In the genomic region with DNA sequence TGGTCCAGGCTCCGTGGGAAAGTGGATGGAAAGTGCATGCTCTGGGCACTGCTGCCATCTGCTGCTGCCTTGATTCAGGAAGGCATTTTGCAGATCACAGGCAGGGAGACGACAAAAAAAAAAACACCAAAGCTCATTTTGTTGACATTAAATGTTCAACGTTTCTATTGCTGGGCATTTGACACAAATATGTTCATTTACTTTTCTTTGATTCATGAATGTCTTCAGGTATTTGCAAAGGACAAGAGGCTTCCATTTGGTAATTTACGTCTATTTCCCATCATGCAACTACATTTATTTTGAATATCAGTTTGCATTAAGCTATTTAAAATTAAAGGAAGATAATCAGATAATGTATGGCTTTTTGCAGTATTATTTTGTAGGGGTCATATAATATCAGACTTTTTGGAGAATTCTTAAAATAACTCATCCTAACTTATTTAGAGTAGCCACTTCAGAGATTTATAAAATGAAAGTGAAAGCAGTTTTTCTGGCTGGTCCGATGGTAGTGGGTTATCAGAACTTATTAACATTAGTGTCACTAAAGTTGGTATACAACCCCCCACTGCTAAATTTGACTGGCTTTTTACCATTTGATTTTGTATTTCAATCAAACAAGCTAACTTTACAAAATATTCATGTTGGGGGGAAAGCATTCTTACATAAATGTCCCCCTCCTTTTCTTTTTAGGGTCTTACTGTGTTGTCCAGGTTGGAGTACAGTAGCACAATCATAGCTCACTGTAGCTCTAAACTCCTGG, we compare ENCODE assay signal across 8 cellular contexts.
DNase-seq lines count a peak whose midpoint lies in the region; ATAC-seq and TF ChIP-seq lines count a peak whose summit lies in the region.

No MANE protein-coding gene starts in this region.

- in situ Hi-C loops in GM23248 (cut with MboI) (loop anchor here (10.0 to 25.0 kb wide), 2 partner anchors 458 to 701 kb away; no protein-coding TSS in a partner anchor), SK-MEL-5 (cut with HindIII; ENCODE audit: low pct_unique_long_range_greater_than_20kb, low sequenced_read_pairs) (no loop called here)

- intact Hi-C loops in left cardiac atrium (cut with DNase I), result loop anchor here (2.0 to 10.0 kb wide), 6 partner anchors 78 to 698 kb away; partner anchors contain the start of gene EZH2 (in 1 of the 2)

- H3K27ac ChIP-seq in GM23248, result no peak overlapping the region

- H3K4me2 ChIP-seq in GM23248 (ENCODE audit: unreplicated experiment), result peak overlapping the region; percentile 90
- H3K4me2 ChIP-seq in Loucy (ENCODE audit: low read depth, low read length, poor library complexity, severe bottlenecking), result peak overlapping the region; percentile 66

- peak; percentile 97 for TF ChIP-seq CTCF in Loucy (conservative IDR thresholded peaks at IDR 0.05; ENCODE audit: low read length)

- H3K27me3 ChIP-seq in GM23248 (replicated peaks; ENCODE audit: insufficient read depth), result no peaks in the 10 kb centered on the region
- H3K27me3 ChIP-seq in Loucy (ENCODE audit: insufficient read depth, low read length, poor library complexity, severe bottlenecking), result no peaks in the 10 kb centered on the region

- DNase-seq in GM23248 (peak; percentile 82), SK-MEL-5 (ENCODE audit: low read depth, low spot score) (peak; percentile 86), amniotic epithelial cell (ENCODE audit: low read depth) (peak; percentile 69), left cardiac atrium (peak; percentile 68), pons (ENCODE audit: low spot score) (peak; percentile 92)

- H3K4me1 ChIP-seq in ES-I3 (ENCODE audit: insufficient read depth, low read length), result no peaks in the 10 kb centered on the region
- H3K4me1 ChIP-seq in GM23248 (ENCODE audit: insufficient read depth), result 0 out of 2 replicates have a peak, but pooled peaks cover 4% of the 10 kb centered on the region
- no peaks in the 10 kb centered on the region for H3K4me1 ChIP-seq in Loucy (ENCODE audit: insufficient read depth, low read length, poor library complexity, severe bottlenecking)

- H3K9me2 ChIP-seq in GM23248 (ENCODE audit: insufficient read depth), result no peaks in the 10 kb centered on the region
- H3K9me2 ChIP-seq in Loucy (replicated peaks; ENCODE audit: low read depth, low read length), result no peaks in the 10 kb centered on the region

- H3K79me2 ChIP-seq in GM23248 (ENCODE audit: insufficient read depth) (no peaks in the 10 kb centered on the region), Loucy (ENCODE audit: insufficient read depth, low read length) (no peaks in the 10 kb centered on the region)

- H3F3A ChIP-seq in GM23248 (ENCODE audit: insufficient read depth), result no peaks in the 10 kb centered on the region
- H3F3A ChIP-seq in Loucy (ENCODE audit: low read depth), result no peaks in the 10 kb centered on the region

- peak overlapping the region; percentile 94 for H2AFZ ChIP-seq in GM23248
- H2AFZ ChIP-seq in Loucy (ENCODE audit: low read length), result peak overlapping the region; percentile 91

- WGBS in GM23248 (ENCODE audit: low coverage in 1 of 2, low lambda C conversion rate in 2 of 2, missing lambda C conversion rate in 2 of 2), 2 experiments, result 0% methylated on average over 5 of the region's 5 CpGs

- H3K4me3 ChIP-seq in GM23248 (peak overlapping the region; percentile 78), Loucy (ENCODE audit: low read length, poor library complexity, severe bottlenecking) (peak overlapping the region; percentile 82)

- H4K20me1 ChIP-seq in GM23248 (ENCODE audit: insufficient read depth) (no peaks in the 10 kb centered on the region), Loucy (ENCODE audit: insufficient read depth, low read length, poor library complexity, severe bottlenecking) (no peaks in the 10 kb centered on the region)

- H3K9ac ChIP-seq in ES-I3 (ENCODE audit: low read depth, low read length) (peak overlapping the region; percentile 73), GM23248 (peak overlapping the region; percentile 79), Loucy (ENCODE audit: low read depth, low read length, poor library complexity, severe bottlenecking) (peak overlapping the region; percentile 57)

- H3K36me3 ChIP-seq in ES-I3 (ENCODE audit: insufficient read depth, low read length), result no peaks in the 10 kb centered on the region
- no peaks in the 10 kb centered on the region for H3K36me3 ChIP-seq in GM23248 (ENCODE audit: low read depth)
- H3K36me3 ChIP-seq in Loucy (ENCODE audit: insufficient read depth, low read length), result no peaks in the 10 kb centered on the region

- ATAC-seq in left cardiac atrium (peak; percentile 84 to 88), HG02840 (IDR thresholded peaks at IDR 0.05; ENCODE audit: low FRiP score, unreplicated experiment) (no peak)

- H3K9me3 ChIP-seq in ES-I3 (ENCODE audit: control insufficient read depth, insufficient read depth, low read length), result no peaks in the 10 kb centered on the region
- no peaks in the 10 kb centered on the region for H3K9me3 ChIP-seq in GM23248 (ENCODE audit: low read depth)
- H3K9me3 ChIP-seq in Loucy (ENCODE audit: insufficient read depth, low read depth, low read length), result no peaks in the 10 kb centered on the region
